Comparison of ENCODE assay signal across 22 cellular contexts in the genomic region with DNA sequence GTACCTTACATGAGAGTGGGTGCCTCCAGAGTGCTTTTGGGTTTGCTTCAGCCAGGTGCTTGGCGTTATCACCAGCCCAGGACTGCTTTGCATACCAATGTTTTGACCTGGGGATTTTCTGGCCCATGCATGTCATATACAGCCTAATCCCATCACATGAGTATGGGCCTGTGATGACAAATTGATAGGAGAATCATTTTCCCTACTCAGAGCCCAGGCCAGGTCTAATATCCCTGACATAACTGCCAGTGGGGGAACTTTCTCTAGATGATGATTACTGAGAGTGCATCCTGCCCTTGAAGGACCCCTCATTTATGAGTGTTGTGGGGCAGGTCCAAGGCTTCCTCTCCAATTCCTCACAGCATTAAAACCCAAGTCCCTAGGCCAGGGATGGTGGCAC.
A peak's percentile ranks its signal among the peaks of the same experiment; 100 is the strongest.
DNase-seq lines count a peak whose midpoint lies in the region; ATAC-seq and TF ChIP-seq lines count a peak whose summit lies in the region.
"Had no signal": no experiment of that assay in that cellular context is flagged by ENCODE, and none has a peak within 500 bp of the region (broad histone marks: within the 10 kb centered on the region; RNA-seq: fewer than 3 reads in every experiment).

No MANE protein-coding gene starts in this region.

- H3K27ac Mint-ChIP-seq in T-helper 2 cell treated with Interferon-gamma antibody and Interleukin-4, amounts not matched to agents 5 μg/mL and 100 μg/mL, for 36 hours: no peak overlapping the region
- H3K27ac Mint-ChIP-seq in GM23338: no peak overlapping the region
- H3K27ac Mint-ChIP-seq in endodermal cell: no peak overlapping the region
- H3K27ac Mint-ChIP-seq in nephron: no peak overlapping the region
- H3K27ac Mint-ChIP-seq: CD8-positive, alpha-beta T cell; HFFc6 had no signal

- ATAC-seq in GM23338 (no peak), GM21381 (IDR thresholded peaks at IDR 0.05; ENCODE audit: unreplicated experiment) (no peak)
- ATAC-seq: A549; CD8-positive, alpha-beta T cell; GM12878; HCT116 had no signal

- H2AFZ ChIP-seq in GM23338: no peak overlapping the region

- H3K4me3 ChIP-seq in GM23338 (no peak overlapping the region), endodermal cell (ENCODE audit: low read length) (no peak overlapping the region)
- H3K4me3 ChIP-seq: A549, GM12878 had no signal

- peaks cover 11% of the 10 kb centered on the region for H3K4me1 Mint-ChIP-seq in T-helper 2 cell treated with Interferon-gamma antibody and Interleukin-4, amounts not matched to agents 5 μg/mL and 100 μg/mL, for 36 hours (ENCODE audit: low read depth)
- H3K4me1 Mint-ChIP-seq in GM23338 (peaks cover 16% of the 10 kb centered on the region), endodermal cell (peaks cover 11% of the 10 kb centered on the region), nephron (no peaks in the 10 kb centered on the region)

- WGBS in endodermal cell (ENCODE audit: insufficient coverage in 1 of 2, insufficient read length in 1 of 2), 2 experiments: 63 to 71% methylated on average over 1 of the region's 1 CpG

- H3K27me3 ChIP-seq in GM23338 (ENCODE audit: insufficient read depth) (peaks cover 32% of the 10 kb centered on the region), endodermal cell (ENCODE audit: control insufficient read depth, insufficient read depth, low read length, poor library complexity, severe bottlenecking) (peaks cover 55% of the 10 kb centered on the region)

- H3K9me2 ChIP-seq in GM23338 (ENCODE audit: insufficient read depth): no peaks in the 10 kb centered on the region

- H3K4me3 Mint-ChIP-seq in T-helper 2 cell treated with Interferon-gamma antibody and Interleukin-4, amounts not matched to agents 5 μg/mL and 100 μg/mL, for 36 hours: peak overlapping the region; percentile 41
- H3K4me3 Mint-ChIP-seq in GM23338 (0 out of 3 replicates have a peak overlapping the region, but pooled peaks have one; percentile 7), endodermal cell (no peak overlapping the region), nephron (peak overlapping the region in 2 of 3 experiments; percentile 52 to 71)
- H3K4me3 Mint-ChIP-seq: CD8-positive, alpha-beta T cell; HFFc6 had no signal

- H3F3A ChIP-seq in GM23338 (replicated peaks; ENCODE audit: low read depth): peaks cover 5% of the 10 kb centered on the region

- H3K4me1 ChIP-seq in GM23338 (ENCODE audit: insufficient read depth) (peaks cover 20% of the 10 kb centered on the region), endodermal cell (ENCODE audit: control insufficient read depth, insufficient read depth, low read length) (no peaks in the 10 kb centered on the region)

- H4K20me1 ChIP-seq in GM23338 (replicated peaks; ENCODE audit: insufficient read depth): no peaks in the 10 kb centered on the region

- POLR2A ChIA-PET in GM10248 (lab: Yijun Ruan, JAX): no interaction called here

- peaks cover 19% of the 10 kb centered on the region for H3K27me3 Mint-ChIP-seq in T-helper 2 cell treated with Interferon-gamma antibody and Interleukin-4, amounts not matched to agents 5 μg/mL and 100 μg/mL, for 36 hours (ENCODE audit: low read depth)
- peaks cover 28% of the 10 kb centered on the region for H3K27me3 Mint-ChIP-seq in GM23338 (ENCODE audit: insufficient read depth, low read depth, poor library complexity)
- H3K27me3 Mint-ChIP-seq in endodermal cell (ENCODE audit: insufficient read depth): peaks cover 72% of the 10 kb centered on the region
- H3K27me3 Mint-ChIP-seq in nephron (ENCODE audit: low read depth): peaks cover 47% of the 10 kb centered on the region

- no peak for TF ChIP-seq CTCF in GM23338 (conservative IDR thresholded peaks at IDR 0.05; ENCODE audit: low read depth in 2 of 2)
- no peak for TF ChIP-seq CTCF in endodermal cell (conservative IDR thresholded peaks at IDR 0.05)
- TF ChIP-seq CTCF in nephron (IDR thresholded peaks at IDR 0.05; ENCODE audit: unreplicated experiment in 3 of 3): no peak
- no peak for TF ChIP-seq CTCF in GM10248 (IDR thresholded peaks at IDR 0.05; ENCODE audit: control extremely low read depth, extremely low read depth, low read depth, missing control alignments)

- H3K36me3 Mint-ChIP-seq in T-helper 2 cell treated with Interferon-gamma antibody and Interleukin-4, amounts not matched to agents 5 μg/mL and 100 μg/mL, for 36 hours (ENCODE audit: low read depth): no peaks in the 10 kb centered on the region
- H3K36me3 Mint-ChIP-seq in GM23338 (ENCODE audit: low read depth): no peaks in the 10 kb centered on the region; the same call in 2 of the 3 replicates
- H3K36me3 Mint-ChIP-seq in endodermal cell (ENCODE audit: low read depth): no peaks in the 10 kb centered on the region
- no peaks in the 10 kb centered on the region for H3K36me3 Mint-ChIP-seq in nephron (ENCODE audit: low read depth)
- H3K36me3 Mint-ChIP-seq: CD8-positive, alpha-beta T cell had no signal

- H3K9ac ChIP-seq in endodermal cell (ENCODE audit: extremely low read depth, low read length, poor library complexity, severe bottlenecking): no peak overlapping the region

- CTCF ChIA-PET in GM10248 (lab: Yijun Ruan, JAX): interaction anchor here (2.0 to 2.3 kb wide), 2 partner anchors 408 to 942 kb away, joined by 5 to 13 read pairs; no protein-coding TSS in a partner anchor

- no peaks in the 10 kb centered on the region for H3K36me3 ChIP-seq in GM23338 (ENCODE audit: insufficient read depth)
- H3K36me3 ChIP-seq in endodermal cell (ENCODE audit: control insufficient read depth, insufficient read depth, low read length): no peaks in the 10 kb centered on the region

- no peak overlapping the region for H3K4me2 ChIP-seq in GM23338
- H3K4me2 ChIP-seq: A549 had no signal

- no peak for DNase-seq in T-helper 2 cell treated with Interferon-gamma antibody and Interleukin-4, amounts not matched to agents 5 μg/mL and 100 μg/mL, for 36 hours (ENCODE audit: low spot score)
- DNase-seq in T-helper 2 cell: no peak
- DNase-seq in GM23338 (ENCODE audit: low spot score): no peak
- DNase-seq in endodermal cell: peak; percentile 38
- DNase-seq in GM10248 (ENCODE audit: extremely low spot score): no peak
- DNase-seq in GM19238 (ENCODE audit: insufficient read length, low spot score): no peak
- DNase-seq: AML-193; Calu3; CD8-positive, alpha-beta T cell; DMS79 treated with DMSO at 0.1 percent for 48 hours; GF-D8; GOT3; H7; HFFc6 had no signal

- H3K27ac ChIP-seq in GM23338 (ENCODE audit: low read depth): no peak overlapping the region
- H3K27ac ChIP-seq in endodermal cell (ENCODE audit: low read depth, low read length): no peak overlapping the region
- H3K27ac ChIP-seq: 22Rv1, A549, C4-2B, HL-60 had no signal

- H3K79me2 ChIP-seq in GM23338 (replicated peaks; ENCODE audit: insufficient read depth): no peaks in the 10 kb centered on the region

- no peaks in the 10 kb centered on the region for H3K9me3 Mint-ChIP-seq in T-helper 2 cell treated with Interferon-gamma antibody and Interleukin-4, amounts not matched to agents 5 μg/mL and 100 μg/mL, for 36 hours
- H3K9me3 Mint-ChIP-seq in GM23338 (peaks cover 9% of the 10 kb centered on the region; the same call in 2 of the 3 replicates), endodermal cell (peaks cover 6% of the 10 kb centered on the region), nephron (peaks cover 6% of the 10 kb centered on the region)
- H3K9me3 Mint-ChIP-seq: CD8-positive, alpha-beta T cell; HFFc6 had no signal

- no peaks in the 10 kb centered on the region for H3K9me3 ChIP-seq in endodermal cell (ENCODE audit: control insufficient read depth, low read length)
- H3K9me3 ChIP-seq: A549 had no signal

TF ChIP-seq in GM23338, 12 proteins besides CTCF, POLR2A, EP300 and RAD21 (continues in another document):
- TF ChIP-seq STAT1 (IDR thresholded peaks at IDR 0.05; ENCODE audit: unreplicated experiment) (no peak), POLR2AphosphoS5 (IDR thresholded peaks at IDR 0.05; ENCODE audit: low read depth) (no peak), JUNB (IDR thresholded peaks at IDR 0.05; ENCODE audit: unreplicated experiment) (no peak), ZNF114 (CRISPR knock-in tag; IDR thresholded peaks at IDR 0.05) (no peak), EZH2 (IDR thresholded peaks at IDR 0.05; ENCODE audit: low read depth, unreplicated experiment) (no peak), CREB1 (CRISPR knock-in tag; IDR thresholded peaks at IDR 0.05; ENCODE audit: low read depth) (no peak), NANOG (IDR thresholded peaks at IDR 0.05; ENCODE audit: borderline replicate concordance) (no peak)
- TF ChIP-seq, protein P1, sequence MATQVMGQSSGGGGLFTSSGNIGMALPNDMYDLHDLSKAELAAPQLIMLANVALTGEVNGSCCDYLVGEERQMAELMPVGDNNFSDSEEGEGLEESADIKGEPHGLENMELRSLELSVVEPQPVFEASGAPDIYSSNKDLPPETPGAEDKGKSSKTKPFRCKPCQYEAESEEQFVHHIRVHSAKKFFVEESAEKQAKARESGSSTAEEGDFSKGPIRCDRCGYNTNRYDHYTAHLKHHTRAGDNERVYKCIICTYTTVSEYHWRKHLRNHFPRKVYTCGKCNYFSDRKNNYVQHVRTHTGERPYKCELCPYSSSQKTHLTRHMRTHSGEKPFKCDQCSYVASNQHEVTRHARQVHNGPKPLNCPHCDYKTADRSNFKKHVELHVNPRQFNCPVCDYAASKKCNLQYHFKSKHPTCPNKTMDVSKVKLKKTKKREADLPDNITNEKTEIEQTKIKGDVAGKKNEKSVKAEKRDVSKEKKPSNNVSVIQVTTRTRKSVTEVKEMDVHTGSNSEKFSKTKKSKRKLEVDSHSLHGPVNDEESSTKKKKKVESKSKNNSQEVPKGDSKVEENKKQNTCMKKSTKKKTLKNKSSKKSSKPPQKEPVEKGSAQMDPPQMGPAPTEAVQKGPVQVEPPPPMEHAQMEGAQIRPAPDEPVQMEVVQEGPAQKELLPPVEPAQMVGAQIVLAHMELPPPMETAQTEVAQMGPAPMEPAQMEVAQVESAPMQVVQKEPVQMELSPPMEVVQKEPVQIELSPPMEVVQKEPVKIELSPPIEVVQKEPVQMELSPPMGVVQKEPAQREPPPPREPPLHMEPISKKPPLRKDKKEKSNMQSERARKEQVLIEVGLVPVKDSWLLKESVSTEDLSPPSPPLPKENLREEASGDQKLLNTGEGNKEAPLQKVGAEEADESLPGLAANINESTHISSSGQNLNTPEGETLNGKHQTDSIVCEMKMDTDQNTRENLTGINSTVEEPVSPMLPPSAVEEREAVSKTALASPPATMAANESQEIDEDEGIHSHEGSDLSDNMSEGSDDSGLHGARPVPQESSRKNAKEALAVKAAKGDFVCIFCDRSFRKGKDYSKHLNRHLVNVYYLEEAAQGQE (IDR thresholded peaks at IDR 0.05; ENCODE audit: unreplicated experiment): no peak
- TF ChIP-seq, protein P2, sequence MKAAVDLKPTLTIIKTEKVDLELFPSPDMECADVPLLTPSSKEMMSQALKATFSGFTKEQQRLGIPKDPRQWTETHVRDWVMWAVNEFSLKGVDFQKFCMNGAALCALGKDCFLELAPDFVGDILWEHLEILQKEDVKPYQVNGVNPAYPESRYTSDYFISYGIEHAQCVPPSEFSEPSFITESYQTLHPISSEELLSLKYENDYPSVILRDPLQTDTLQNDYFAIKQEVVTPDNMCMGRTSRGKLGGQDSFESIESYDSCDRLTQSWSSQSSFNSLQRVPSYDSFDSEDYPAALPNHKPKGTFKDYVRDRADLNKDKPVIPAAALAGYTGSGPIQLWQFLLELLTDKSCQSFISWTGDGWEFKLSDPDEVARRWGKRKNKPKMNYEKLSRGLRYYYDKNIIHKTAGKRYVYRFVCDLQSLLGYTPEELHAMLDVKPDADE (IDR thresholded peaks at IDR 0.05): no peak
